8 cellular contexts compared by ENCODE assay signal in genomic region chr4:112119358-112119783, GRCh38. TPM values are rescaled to one million over a fixed set of nuclear protein-coding genes. Genes with fewer than 3 reads are reported as not detected.
A peak's percentile ranks its signal among the peaks of the same experiment; 100 is the strongest.
DNase-seq lines count a peak whose midpoint lies in the region; ATAC-seq and TF ChIP-seq lines count a peak whose summit lies in the region.

No MANE protein-coding gene starts in this region.

- no peak for TF ChIP-seq CTCF in ascending aorta (IDR thresholded peaks at IDR 0.05)

- CTCF ChIA-PET in activated CD4-positive, alpha-beta memory T cell treated with anti-CD3 and anti-CD28 coated beads, Interleukin-2, amount 10 ng/mL, durations not matched to agents 7 days and 5 days (lab: Charles Lee): interaction anchor here (1.2 to 1.3 kb wide), 2 partner anchors 16 to 19 kb away, joined by 3 to 5 read pairs; no protein-coding TSS in a partner anchor

- H3K27ac Mint-ChIP-seq in activated CD4-positive, alpha-beta memory T cell treated with anti-CD3 and anti-CD28 coated beads, Interleukin-2, amount 10 ng/mL, durations not matched to agents 7 days and 5 days: peak overlapping the region; percentile 88

- H3K4me3 Mint-ChIP-seq in activated CD4-positive, alpha-beta memory T cell treated with anti-CD3 and anti-CD28 coated beads, Interleukin-2, amount 10 ng/mL, durations not matched to agents 7 days and 5 days: peak overlapping the region; percentile 51

- intact Hi-C loops in ascending aorta (cut with DNase I): no loop called here

- H3K4me1 ChIP-seq in BLaER1 (peaks cover 29% of the 10 kb centered on the region), HAP-1 (no peaks in the 10 kb centered on the region), ascending aorta (no peaks in the 10 kb centered on the region)

- H4K20me1 ChIP-seq in BLaER1: no peaks in the 10 kb centered on the region

- H3K9me3 ChIP-seq in BLaER1 (peaks cover 24% of the 10 kb centered on the region), HAP-1 (no peaks in the 10 kb centered on the region), ascending aorta (no peaks in the 10 kb centered on the region)

- H3K36me3 ChIP-seq in BLaER1: no peaks in the 10 kb centered on the region
- no peaks in the 10 kb centered on the region for H3K36me3 ChIP-seq in HAP-1 (replicated peaks)
- no peaks in the 10 kb centered on the region for H3K36me3 ChIP-seq in ascending aorta

- peak; percentile 16 for DNase-seq in GM19238 (ENCODE audit: insufficient read length, low spot score)
- peak; percentile 32 for DNase-seq in activated CD4-positive, alpha-beta memory T cell treated with anti-CD3 and anti-CD28 coated beads, Interleukin-2, amount 10 ng/mL, durations not matched to agents 7 days and 5 days
- DNase-seq in HAP-1 (ENCODE audit: low spot score in 2 of 2): no peak
- DNase-seq in OCI-M2 (lab: John Stamatoyannopoulos, UW; ENCODE audit: unreplicated experiment): no peak
- DNase-seq in ascending aorta (ENCODE audit: low spot score in 2 of 2): no peak
- no peak for DNase-seq in NCI-H1417 treated with DMSO at 0.1 percent for 48 hours (lab: John Stamatoyannopoulos, UW)

- POLR2A ChIA-PET in activated CD4-positive, alpha-beta memory T cell treated with anti-CD3 and anti-CD28 coated beads, Interleukin-2, amount 10 ng/mL, durations not matched to agents 7 days and 5 days (lab: Charles Lee): interaction anchor here (0.7 to 1.6 kb wide), 8 partner anchors 10 to 166 kb away, joined by 3 to 7 read pairs (median 4); partner anchors contain the start of genes AP1AR and TIFA

- H3K9me3 Mint-ChIP-seq in activated CD4-positive, alpha-beta memory T cell treated with anti-CD3 and anti-CD28 coated beads, Interleukin-2, amount 10 ng/mL, durations not matched to agents 7 days and 5 days: peaks cover 11% of the 10 kb centered on the region

- ATAC-seq in HG02885 (IDR thresholded peaks at IDR 0.05; ENCODE audit: poor library complexity, unreplicated experiment): peak; percentile 87

- H3K27me3 Mint-ChIP-seq in activated CD4-positive, alpha-beta memory T cell treated with anti-CD3 and anti-CD28 coated beads, Interleukin-2, amount 10 ng/mL, durations not matched to agents 7 days and 5 days: no peaks in the 10 kb centered on the region

- no peak overlapping the region for H3K9ac ChIP-seq in BLaER1

- H3K36me3 Mint-ChIP-seq in activated CD4-positive, alpha-beta memory T cell treated with anti-CD3 and anti-CD28 coated beads, Interleukin-2, amount 10 ng/mL, durations not matched to agents 7 days and 5 days (ENCODE audit: low read depth): peaks cover 12% of the 10 kb centered on the region

- H3K4me1 Mint-ChIP-seq in activated CD4-positive, alpha-beta memory T cell treated with anti-CD3 and anti-CD28 coated beads, Interleukin-2, amount 10 ng/mL, durations not matched to agents 7 days and 5 days: peaks cover 23% of the 10 kb centered on the region

- peak overlapping the region; percentile 29; the same call in 1 of the 2 replicates for H3K4me2 ChIP-seq in BLaER1

- H3K4me3 ChIP-seq in BLaER1 (no peak overlapping the region), HAP-1 (no peak overlapping the region), ascending aorta (no peak overlapping the region)

- H3K27ac ChIP-seq in BLaER1 (no peak overlapping the region), ascending aorta (no peak overlapping the region)

- H3K27me3 ChIP-seq in BLaER1 (no peaks in the 10 kb centered on the region), HAP-1 (ENCODE audit: low read depth) (no peaks in the 10 kb centered on the region), ascending aorta (no peaks in the 10 kb centered on the region)

- in situ Hi-C loops in HAP-1 (cut with MboI; ENCODE audit: low sequenced_read_pairs): loop anchor here (25.0 kb wide), 2 partner anchors 493 to 643 kb away; no protein-coding TSS in a partner anchor

RNA-seq across cellular contexts. Expression of gene FAM241A, which starts 25.9 kb away (rescaled TPM):
- total RNA-seq in activated CD4-positive, alpha-beta memory T cell treated with anti-CD3 and anti-CD28 coated beads, Interleukin-2, amount 10 ng/mL, durations not matched to agents 7 days and 5 days: 1 to 10 TPM; 1.2 to 1.4 TPM
- total RNA-seq in ascending aorta: 6.8 TPM

Comparison
In these comparisons a context has a peak if more than half of its experiments do, and no peak if none do; other contexts are left out.
1. DNase-seq: peak in GM19238 (single experiment) and activated CD4-positive, alpha-beta memory T cell treated with anti-CD3 and anti-CD28 coated beads, Interleukin-2, amount 10 ng/mL, durations not matched to agents 7 days and 5 days (single experiment); none in HAP-1 (0 of 2), OCI-M2 (single experiment), ascending aorta (0 of 2) and NCI-H1417 treated with DMSO at 0.1 percent for 48 hours (single experiment).